ENCODE assay signal across 7 cellular contexts in the genomic region with DNA sequence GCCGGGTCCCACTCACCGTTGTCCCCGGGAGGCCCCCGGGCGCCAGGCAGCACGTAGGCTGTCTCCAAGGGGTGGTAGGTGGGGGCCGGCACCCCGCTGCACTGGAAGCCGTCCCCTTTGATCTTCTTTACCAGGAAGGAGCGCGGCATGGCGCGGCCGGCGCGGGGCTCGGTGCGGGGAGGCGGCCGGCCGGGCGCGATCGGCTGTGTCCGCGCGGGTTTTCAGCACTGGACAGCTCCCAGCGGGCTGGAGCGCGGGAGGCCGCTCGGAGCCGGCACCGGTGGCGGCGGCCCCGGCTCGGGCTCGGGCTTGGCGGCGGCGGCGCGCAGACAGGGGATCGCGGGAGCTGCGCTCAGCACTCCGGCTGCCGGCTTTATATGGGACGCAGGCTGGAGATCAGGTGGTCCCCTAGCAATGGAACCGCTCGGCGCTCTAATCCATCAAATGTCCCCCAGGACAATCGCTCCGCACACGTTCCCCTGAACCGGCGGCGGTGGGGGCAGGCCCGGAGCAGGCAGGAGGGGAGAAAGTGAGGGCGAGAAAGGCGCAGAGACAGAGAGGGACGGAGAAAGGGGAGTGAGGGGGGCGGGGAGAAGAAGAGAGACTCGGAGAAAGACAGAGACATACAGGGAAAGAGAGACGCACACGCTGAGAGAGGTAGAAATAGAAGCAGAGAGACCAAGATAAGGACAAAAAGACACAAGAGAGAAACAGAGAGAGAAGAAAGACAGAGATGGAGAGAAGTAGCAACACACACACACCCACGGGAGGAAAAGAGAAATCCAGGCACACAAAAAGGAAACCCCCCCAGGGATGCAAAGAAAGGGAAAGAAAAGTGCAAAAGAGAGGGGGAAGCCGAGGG. TPM values are rescaled to one million over a fixed set of nuclear protein-coding genes. Genes with fewer than 3 reads are reported as not detected.
DNase-seq lines count a peak whose midpoint lies in the region; ATAC-seq and TF ChIP-seq lines count a peak whose summit lies in the region.

Gene SCRT2 (minus strand): TSS at position 350 of the 862 bp plus-strand sequence. CDS start 201 bp downstream, at position 149.

- intact Hi-C loops in thyroid gland (cut with DNase I), result no loop called here

- H3K27me3 ChIP-seq in H7 (ENCODE audit: control insufficient read depth, insufficient read depth, low read length), result peaks cover 35% of the 10 kb centered on the region
- peaks cover 65% of the 10 kb centered on the region for H3K27me3 ChIP-seq in osteoblast (ENCODE audit: insufficient read depth, low read length)
- no peaks in the 10 kb centered on the region for H3K27me3 ChIP-seq in thyroid gland

- no peaks in the 10 kb centered on the region for H3K79me2 ChIP-seq in osteoblast (ENCODE audit: insufficient read depth, low read length)

- no peak within 1 kb of the TSS for H3K27ac ChIP-seq in osteoblast (ENCODE audit: low read depth, low read length)
- no peak within 1 kb of the TSS for H3K27ac ChIP-seq in thyroid gland

- no peaks in the 10 kb centered on the region for H3K4me1 ChIP-seq in osteoblast (ENCODE audit: insufficient read depth, low read length)
- peaks cover 12 to 25% of the 10 kb centered on the region in 2 donors for H3K4me1 ChIP-seq in thyroid gland

- DNase-seq in H7 (peak; percentile 97), globus pallidus (ENCODE audit: low spot score) (peak; percentile 63), osteoblast (ENCODE audit: insufficient read length, low spot score, missing footprints) (peak; percentile 99), thyroid gland (peak; percentile 72 to 81)
- DNase-seq in activated naive CD4-positive, alpha-beta T cell (lab: John Stamatoyannopoulos, UW), result peak; percentile 12 to 60 (median 28)

- no peaks in the 10 kb centered on the region for H3K9me3 ChIP-seq in osteoblast (ENCODE audit: low read depth, low read length)
- no peaks in the 10 kb centered on the region for H3K9me3 ChIP-seq in thyroid gland

- no peak within 1 kb of the TSS for H2AFZ ChIP-seq in osteoblast (ENCODE audit: low read length)

- H3K4me3 ChIP-seq in H7 (ENCODE audit: insufficient read depth, low read depth, low read length) (peak within 1 kb of the TSS; percentile 56), osteoblast (ENCODE audit: insufficient read depth, low read length) (peak within 1 kb of the TSS; percentile 28), thyroid gland (replicated peaks in 1 of 3) (no peak within 1 kb of the TSS)

- no peak within 1 kb of the TSS for H3K4me2 ChIP-seq in osteoblast (ENCODE audit: insufficient read depth, low read length)

- WGBS in thyroid gland, 2 donors, result 1 to 2% methylated on average over 28 to 37 of the region's 69 CpGs

- no peak for TF ChIP-seq POLR2A in thyroid gland (IDR thresholded peaks at IDR 0.05)

- no peak for ATAC-seq in GM21723 (IDR thresholded peaks at IDR 0.05; ENCODE audit: unreplicated experiment)

- peaks cover 6% of the 10 kb centered on the region for H4K20me1 ChIP-seq in osteoblast (ENCODE audit: insufficient read depth, low read length)

- TF ChIP-seq CTCF in osteoblast (IDR thresholded peaks at IDR 0.05; ENCODE audit: extremely low read depth, low read depth, low read length), result no peak
- TF ChIP-seq CTCF in thyroid gland (IDR thresholded peaks at IDR 0.05), result no peak

- H3K36me3 ChIP-seq in H7 (replicated peaks; ENCODE audit: control insufficient read depth, insufficient read depth, low read length) (no peaks in the 10 kb centered on the region), osteoblast (ENCODE audit: insufficient read depth, low read length) (no peaks in the 10 kb centered on the region), thyroid gland (no peaks in the 10 kb centered on the region)

TF ChIP-seq in PFSK-1, 5 proteins besides CTCF, POLR2A, EP300 and RAD21:
- no peak for TF ChIP-seq FOXP2 (optimal IDR thresholded peaks at IDR 0.05; ENCODE audit: borderline replicate concordance, extremely low read depth, extremely low read length, insufficient read depth)
- peak; percentile 90 to 98 for TF ChIP-seq REST (IDR thresholded peaks at IDR 0.05; ENCODE audit: insufficient read depth in 1 of 2, low read depth in 2 of 2, low read length in 2 of 2)
- TF ChIP-seq TAF1 (IDR thresholded peaks at IDR 0.05; ENCODE audit: borderline replicate concordance, insufficient read depth, low read length), result no peak
- TF ChIP-seq POLR2AphosphoS5 (IDR thresholded peaks at IDR 0.05; ENCODE audit: low read depth, low read length), result no peak
- peak; percentile 40; the same call in 1 of the 2 replicates for TF ChIP-seq SIN3A (IDR thresholded peaks at IDR 0.05; ENCODE audit: borderline replicate concordance, insufficient read depth, low read length)

RNA-seq across cellular contexts. Expression of gene SCRT2, which starts in this region (rescaled TPM):
- 0.03 TPM in 1 of 2 replicates, not detected in the other for total RNA-seq in H7 (2014; rRNA removed; shearing (Covaris generic))
- polyA plus RNA-seq in PFSK-1 (2012; ENCODE audit: insufficient read length, low read depth), result not detected
- total RNA-seq in osteoblast (not detected in 2 replicates), thyroid gland (not detected)

Comparison
In these comparisons a context has a peak if more than half of its experiments do, and no peak if none do; other contexts are left out.
1. Peak in DNase-seq and H3K4me3 ChIP-seq in H7; RNA of the gene not detected or under 1 TPM.
2. Peak in DNase-seq and H3K4me3 ChIP-seq in osteoblast; RNA of the gene not detected or under 1 TPM.
3. Peak in DNase-seq in thyroid gland; RNA of the gene not detected or under 1 TPM.
4. DNase-seq: peak in every context shown above with its lines; median percentile 99 in osteoblast; 97 in H7; 76 in thyroid gland; 63 in globus pallidus; 28 in activated naive CD4-positive, alpha-beta T cell.